Comparison of ENCODE assay signal across 15 cellular contexts in genomic region chr2:23944527-23944926, GRCh38. TPM values are rescaled to one million over a fixed set of nuclear protein-coding genes. Genes with fewer than 3 reads are reported as not detected.
DNase-seq lines count a peak whose midpoint lies in the region; TF ChIP-seq lines count a peak whose summit lies in the region.
"Had no signal": no experiment of that assay in that cellular context is flagged by ENCODE, and none has a peak within 500 bp of the region (broad histone marks: within the 10 kb centered on the region; RNA-seq: fewer than 3 reads in every experiment).

No MANE protein-coding gene starts in this region.

- CTCF ChIA-PET in Calu3 (lab: Charles Lee): interaction anchor here (2.3 kb wide), 1 partner anchor 17 kb away, joined by 8 read pairs; the partner anchor contains the start of gene ATAD2B

- peaks cover 20 to 22% of the 10 kb centered on the region in 2 donors for H3K4me1 ChIP-seq in adrenal gland (replicated peaks in 1 of 2)
- peaks cover 73% of the 10 kb centered on the region for H3K4me1 ChIP-seq in left ventricle myocardium inferior

- H3K9me3 Mint-ChIP-seq in Calu3 (ENCODE audit: low read depth, unreplicated experiment) (no peaks in the 10 kb centered on the region), immature natural killer cell (no peaks in the 10 kb centered on the region)
- H3K9me3 Mint-ChIP-seq: activated CD4-positive, alpha-beta T cell treated with anti-CD3 and anti-CD28 coated beads, Interleukin-2, amount 10 ng/mL, durations not matched to agents 7 days and 5 days; neural progenitor cell had no signal

- H3K4me1 Mint-ChIP-seq in Calu3 (ENCODE audit: low read depth, unreplicated experiment) (peaks cover 31% of the 10 kb centered on the region), immature natural killer cell (peaks cover 21 to 23% of the 10 kb centered on the region in 2 donors)

- H3K9me3 ChIP-seq in adrenal gland (replicated peaks in 1 of 3) (no peaks in the 10 kb centered on the region), left ventricle myocardium inferior (replicated peaks) (no peaks in the 10 kb centered on the region)
- H3K9me3 ChIP-seq: upper lobe of right lung had no signal

- DNase-seq in Calu3: peak; percentile 66
- peak in 5 of 7 donors; percentile 37 to 53 (median 40) for DNase-seq in adrenal gland
- DNase-seq in left ventricle myocardium inferior: no peak
- peak; percentile 77 for DNase-seq in pons (ENCODE audit: low spot score)
- no peak for DNase-seq in AG08396 (ENCODE audit: low spot score)
- DNase-seq in SKM-1 (lab: John Stamatoyannopoulos, UW; ENCODE audit: unreplicated experiment): no peak
- no peak for DNase-seq in immature natural killer cell
- DNase-seq in stimulated activated CD4-positive, alpha-beta T cell treated with anti-CD3 and anti-CD28 coated beads, Interleukin-4, amount 100 ng/mL, for 24 hours: no peak
- DNase-seq: ACHN; activated CD4-positive, alpha-beta T cell treated with anti-CD3 and anti-CD28 coated beads, Interleukin-2, amount 10 ng/mL, durations not matched to agents 7 days and 5 days; kidney; NCI-H1105; PC-3; upper lobe of right lung had no signal

- H3K4me3 Mint-ChIP-seq in Calu3 (ENCODE audit: low read depth, unreplicated experiment) (no peak overlapping the region), immature natural killer cell (no peak overlapping the region)
- H3K4me3 Mint-ChIP-seq: activated CD4-positive, alpha-beta T cell treated with anti-CD3 and anti-CD28 coated beads, Interleukin-2, amount 10 ng/mL, durations not matched to agents 7 days and 5 days; neural progenitor cell had no signal

- intact Hi-C loops in Calu3 (cut with micrococcal nuclease; ENCODE audit: unreplicated experiment): no loop called here
- intact Hi-C loops in adrenal gland (cut with DNase I): no loop called here
- intact Hi-C loops in left ventricle myocardium inferior (cut with micrococcal nuclease): no loop called here

- H3K36me3 Mint-ChIP-seq in Calu3 (ENCODE audit: insufficient read depth, unreplicated experiment): peaks cover 19% of the 10 kb centered on the region
- no peaks in the 10 kb centered on the region for H3K36me3 Mint-ChIP-seq in immature natural killer cell

- H3K27me3 ChIP-seq in adrenal gland (no peaks in the 10 kb centered on the region), left ventricle myocardium inferior (ENCODE audit: low read depth) (no peaks in the 10 kb centered on the region)
- H3K27me3 ChIP-seq: upper lobe of right lung had no signal

- no peaks in the 10 kb centered on the region for H3K36me3 ChIP-seq in adrenal gland (replicated peaks in 1 of 2)
- H3K36me3 ChIP-seq in left ventricle myocardium inferior: no peaks in the 10 kb centered on the region
- H3K36me3 ChIP-seq: neural progenitor cell, upper lobe of right lung had no signal

- BruUV-seq in Calu3 (replicated peaks; lab: Mats Ljungman, UMichigan): no TSS peak

- peak overlapping the region; percentile 67 for H3K27ac Mint-ChIP-seq in Calu3 (ENCODE audit: unreplicated experiment)
- peak overlapping the region in 1 of 6 donors; percentile 1 for H3K27ac Mint-ChIP-seq in immature natural killer cell
- H3K27ac Mint-ChIP-seq: activated CD4-positive, alpha-beta T cell treated with anti-CD3 and anti-CD28 coated beads, Interleukin-2, amount 10 ng/mL, durations not matched to agents 7 days and 5 days; neural progenitor cell had no signal

- TF ChIP-seq POLR2A in adrenal gland (IDR thresholded peaks at IDR 0.05): no peak

- no peak for TF ChIP-seq CTCF in Calu3 (IDR thresholded peaks at IDR 0.05; ENCODE audit: unreplicated experiment)
- no peak for TF ChIP-seq CTCF in adrenal gland (IDR thresholded peaks at IDR 0.05)
- no peak for TF ChIP-seq CTCF in left ventricle myocardium inferior (IDR thresholded peaks at IDR 0.05; ENCODE audit: borderline replicate concordance)

- WGBS in adrenal gland, 4 donors: 86 to 97% (median 95%) methylated on average over 1 of the region's 1 CpG

- H3K27ac ChIP-seq in adrenal gland (no peak overlapping the region), left ventricle myocardium inferior (replicated peaks) (peak overlapping the region; percentile 52)
- H3K27ac ChIP-seq: neural progenitor cell, upper lobe of right lung had no signal

- no peak overlapping the region for H3K4me3 ChIP-seq in adrenal gland
- no peak overlapping the region for H3K4me3 ChIP-seq in left ventricle myocardium inferior
- H3K4me3 ChIP-seq: neural progenitor cell, upper lobe of right lung had no signal

- H3K27me3 Mint-ChIP-seq in Calu3 (ENCODE audit: unreplicated experiment): no peaks in the 10 kb centered on the region
- peaks cover 2 to 13% (median 5%) of the 10 kb centered on the region in 3 donors for H3K27me3 Mint-ChIP-seq in immature natural killer cell (ENCODE audit: low read depth in 3 of 3)

RNA-seq across cellular contexts. Expression of gene UBXN2A, which starts 4.3 kb away (rescaled TPM):
- total RNA-seq in Calu3 (2022) (12.8 and 15.1 TPM in 2 replicates), adrenal gland (10 to 100 TPM in 5 of 8 donors, 1 to 10 TPM in 3; 6.2 to 17.3 (median 12.4) TPM), left ventricle myocardium inferior (18.5 TPM)
- polyA plus RNA-seq in adrenal gland (10 to 100 TPM in 1 of 3 donors, 1 to 10 TPM in 2; 5.4 to 11.4 (median 5.4) TPM), immature natural killer cell (10 to 100 TPM; 11.3 to 16.2 (median 14.3) TPM)

RNA-seq across cellular contexts. Expression of gene ATAD2B, which starts 17.6 kb away (rescaled TPM):
- total RNA-seq in Calu3 (2022): 17.9 and 19.7 TPM in 2 replicates
- 10 to 100 TPM in 7 of 8 donors, 1 to 10 TPM in 1; 3.4 to 26.7 (median 16.0) TPM for total RNA-seq in adrenal gland
- 1 to 10 TPM; 4.1 to 6.4 (median 5.9) TPM for polyA plus RNA-seq in adrenal gland
- total RNA-seq in left ventricle myocardium inferior: 7.9 TPM
- 10 to 100 TPM in 1 of 3 donors, 1 to 10 TPM in 2; 6.0 to 17.5 (median 8.4) TPM for polyA plus RNA-seq in immature natural killer cell

Comparison
In these comparisons a context has a peak if more than half of its experiments do, and no peak if none do; other contexts are left out.
1. DNase-seq: peak in Calu3 (single experiment), adrenal gland (5 of 7) and pons (single experiment); none in left ventricle myocardium inferior (single experiment), AG08396 (single experiment), SKM-1 (single experiment), immature natural killer cell (0 of 3) and stimulated activated CD4-positive, alpha-beta T cell treated with anti-CD3 and anti-CD28 coated beads, Interleukin-4, amount 100 ng/mL, for 24 hours (single experiment).